In the genomic region with DNA sequence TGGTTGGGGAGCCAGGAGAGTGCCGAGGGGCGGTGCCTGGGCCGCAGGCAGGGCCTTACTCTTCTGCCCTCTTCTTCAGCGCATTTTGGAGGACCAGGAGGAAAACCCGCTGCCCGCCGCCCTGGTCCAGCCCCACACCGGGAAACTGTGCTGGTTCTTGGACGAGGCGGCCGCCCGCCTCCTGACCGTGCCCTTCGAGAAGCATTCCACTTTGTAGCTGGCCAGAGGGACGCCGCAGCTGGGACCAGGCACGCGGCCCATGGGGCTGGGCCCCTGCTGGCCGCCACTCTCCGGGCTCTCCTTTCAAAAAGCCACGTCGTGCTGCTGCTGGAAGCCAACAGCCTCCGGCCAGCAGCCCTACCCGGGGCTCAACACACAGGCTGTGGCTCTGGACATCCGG, we compare ENCODE assay signal across 23 cellular contexts.
"Had no signal": no experiment of that assay in that cellular context is flagged by ENCODE, and none has a peak within 500 bp of the region (broad histone marks: within the 10 kb centered on the region; RNA-seq: fewer than 3 reads in every experiment).

No MANE protein-coding gene starts in this region.

- H3K27me3 Mint-ChIP-seq: activated CD8-positive, alpha-beta T cell treated with anti-CD3 and anti-CD28 coated beads for 36 hours; T-helper 17 cell had no signal

- H3K4me3 Mint-ChIP-seq: activated CD8-positive, alpha-beta T cell treated with anti-CD3 and anti-CD28 coated beads for 36 hours; activated T-cell treated with anti-CD3 and anti-CD28 coated beads, Interleukin-2, amount 50 U/mL, for 72 hours; T-helper 17 cell had no signal

- DNase-seq: activated CD4-positive, alpha-beta T cell treated with anti-CD3 and anti-CD28 coated beads, Interleukin-2, amount 50 U/mL, for 1 hour; activated CD4-positive, CD25-positive, alpha-beta regulatory T cell; activated CD8-positive, alpha-beta memory T cell treated with anti-CD3 and anti-CD28 coated beads, Interleukin-2, amount 50 U/mL, for 4 hours; activated CD8-positive, alpha-beta T cell treated with anti-CD3 and anti-CD28 coated beads for 36 hours; activated naive CD4-positive, alpha-beta T cell treated with anti-CD3 and anti-CD28 coated beads, Interleukin-2, amount 50 U/mL, for 16 hours; activated T-cell treated with anti-CD3 and anti-CD28 coated beads, Interleukin-2, amount 50 U/mL, for 72 hours; amniotic stem cell; body of pancreas; central memory CD4-positive, alpha-beta T cell; Kasumi-1; NCI-H1105 treated with DMSO at 0.1 percent for 48 hours; NCI-H1436 treated with DMSO at 0.1 percent for 48 hours; NCI-H187; NCI-H2081; NCI-H510A treated with DMSO at 0.1 percent for 48 hours; NCI-H69; PC-3; SHP77 treated with DMSO at 0.1 percent for 48 hours; T-helper 17 cell; T-helper 9 cell had no signal

- H3K27ac Mint-ChIP-seq: activated CD8-positive, alpha-beta T cell treated with anti-CD3 and anti-CD28 coated beads for 36 hours; activated T-cell treated with anti-CD3 and anti-CD28 coated beads, Interleukin-2, amount 50 U/mL, for 72 hours; activated T-helper 2 cell treated with anti-CD3 and anti-CD28 coated beads, Interferon-gamma antibody, Interleukin-2, Interleukin-4, amounts not matched to agents 10 μg/mL and 5 μg/mL and 100 μg/mL, durations not matched to agents 14 hours and 24 hours and 36 hours; T-helper 17 cell had no signal

- ATAC-seq: activated CD8-positive, alpha-beta T cell treated with anti-CD3 and anti-CD28 coated beads for 36 hours; activated T-cell treated with anti-CD3 and anti-CD28 coated beads, Interleukin-2, amount 50 U/mL, for 72 hours; body of pancreas; PC-3; T-helper 17 cell had no signal

- H3K9me3 ChIP-seq: body of pancreas had no signal

- H3K27ac ChIP-seq: ascending aorta, body of pancreas, VCaP had no signal

- H3K4me3 ChIP-seq: ascending aorta, body of pancreas had no signal

- H3K4me1 ChIP-seq: ascending aorta had no signal

- H3K27me3 ChIP-seq: ascending aorta, body of pancreas had no signal
